ENCODE assay signal across 21 cellular contexts in the genomic region with DNA sequence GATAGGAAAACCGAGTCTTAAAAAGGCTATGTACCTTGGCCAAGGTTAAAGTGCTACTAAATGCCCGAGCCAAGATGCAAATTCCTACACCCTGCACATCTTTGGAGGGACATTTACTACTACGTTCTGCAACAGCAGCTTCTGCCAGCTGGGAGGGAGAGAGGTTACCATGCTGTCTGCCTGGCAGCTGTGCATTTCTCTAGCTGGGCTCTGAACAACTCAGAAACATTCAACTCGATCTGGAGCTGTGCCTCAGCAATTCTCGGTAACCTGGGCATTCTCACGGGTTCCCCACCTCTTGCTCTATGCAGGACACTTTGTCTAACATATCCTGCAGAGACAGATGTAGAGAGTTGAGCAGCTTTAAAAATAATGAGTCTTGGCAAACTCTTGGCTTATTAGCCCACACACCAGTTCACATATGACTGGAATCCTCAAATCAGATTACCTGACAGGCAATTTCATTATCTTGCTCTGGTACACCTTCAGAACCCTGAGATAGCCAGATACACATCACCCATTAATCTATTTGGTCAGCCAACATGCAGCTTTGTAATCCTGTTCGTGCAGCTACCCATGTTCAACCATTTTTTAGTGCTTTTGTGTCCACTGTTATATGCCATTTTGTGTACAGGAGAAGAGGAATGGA.
DNase-seq lines count a peak whose midpoint lies in the region; ATAC-seq, FAIRE-seq and TF ChIP-seq lines count a peak whose summit lies in the region.
"Had no signal": no experiment of that assay in that cellular context is flagged by ENCODE, and none has a peak within 500 bp of the region (broad histone marks: within the 10 kb centered on the region; RNA-seq: fewer than 3 reads in every experiment).

No MANE protein-coding gene starts in this region.

- H3K9me3 ChIP-seq in astrocyte (ENCODE audit: insufficient read depth, low read depth, low read length) (no peaks in the 10 kb centered on the region), keratinocyte (ENCODE audit: control insufficient read depth, low read depth, low read length) (no peaks in the 10 kb centered on the region)
- H3K9me3 ChIP-seq: ovary, uterus had no signal

- H3K79me2 ChIP-seq in astrocyte (ENCODE audit: insufficient read depth, low read length) (no peaks in the 10 kb centered on the region), keratinocyte (ENCODE audit: control insufficient read depth, insufficient read depth, low read length) (peaks cover 18% of the 10 kb centered on the region)

- H3K4me1 Mint-ChIP-seq in astrocyte (ENCODE audit: low read depth, unreplicated experiment), result peaks cover 58% of the 10 kb centered on the region

- H3K36me3 ChIP-seq in astrocyte (ENCODE audit: insufficient read depth, low read length) (no peaks in the 10 kb centered on the region), keratinocyte (ENCODE audit: control insufficient read depth in 2 of 2, extremely low read depth in 1 of 2, insufficient read depth in 2 of 2, low read length in 2 of 2) (no peaks in the 10 kb centered on the region)
- H3K36me3 ChIP-seq: ovary, uterus had no signal

- H3K27ac ChIP-seq in astrocyte (ENCODE audit: low read depth, low read length) (peak overlapping the region; percentile 8), keratinocyte (ENCODE audit: control insufficient read depth, insufficient read depth, low read length) (peak overlapping the region; percentile 34)
- H3K27ac ChIP-seq: ovary, uterus had no signal

- dilution Hi-C loops in keratinocyte (cut with MboI; ENCODE audit: extremely low pct_ligation_motif_present, low sequenced_read_pairs), result no loop called here

- peaks cover 21% of the 10 kb centered on the region for H3K4me1 ChIP-seq in astrocyte (ENCODE audit: insufficient read depth, low read length)
- peaks cover 39% of the 10 kb centered on the region for H3K4me1 ChIP-seq in keratinocyte (ENCODE audit: control insufficient read depth, extremely low read depth, insufficient read depth, low read length)
- H3K4me1 ChIP-seq: uterus had no signal

- H3K4me2 ChIP-seq in astrocyte (ENCODE audit: low read length) (peak overlapping the region; percentile 30), keratinocyte (ENCODE audit: control insufficient read depth, extremely low read depth, insufficient read depth, low read depth, low read length) (peak overlapping the region; percentile 41)

- no peak for ATAC-seq in HG03175 (IDR thresholded peaks at IDR 0.05; ENCODE audit: unreplicated experiment)
- ATAC-seq in GM19035 (IDR thresholded peaks at IDR 0.05; ENCODE audit: unreplicated experiment), result no peak
- ATAC-seq: CD8-positive, alpha-beta T cell; esophagus mucosa had no signal

- no peak for FAIRE-seq in astrocyte (lab: Jason Lieb, UNC)
- peak; percentile 44 for FAIRE-seq in keratinocyte (lab: Jason Lieb, UNC)
- FAIRE-seq: GM19239, small intestine had no signal

- H3K27me3 Mint-ChIP-seq in astrocyte (ENCODE audit: low read depth, unreplicated experiment), result no peaks in the 10 kb centered on the region

- no peak overlapping the region for H3K4me3 Mint-ChIP-seq in astrocyte (ENCODE audit: unreplicated experiment)
- H3K4me3 Mint-ChIP-seq: CD8-positive, alpha-beta T cell had no signal

- H3K4me3 ChIP-seq in astrocyte (ENCODE audit: insufficient read depth, low read depth, low read length), result no peak overlapping the region
- no peak overlapping the region for H3K4me3 ChIP-seq in keratinocyte (ENCODE audit: control insufficient read depth in 2 of 3, extremely low read depth in 1 of 3, insufficient read depth in 2 of 3, low read depth in 1 of 3, low read length in 3 of 3)
- H3K4me3 ChIP-seq: lung, ovary, uterus had no signal

- no peak overlapping the region for H2AFZ ChIP-seq in astrocyte (ENCODE audit: low read depth, low read length)
- H2AFZ ChIP-seq in keratinocyte (ENCODE audit: control insufficient read depth, low read length), result no peak overlapping the region

- H4K20me1 ChIP-seq in astrocyte (ENCODE audit: insufficient read depth, low read length) (no peaks in the 10 kb centered on the region), keratinocyte (ENCODE audit: control insufficient read depth, extremely low read depth, insufficient read depth, low read length) (no peaks in the 10 kb centered on the region)

- peak overlapping the region; percentile 76 for H3K27ac Mint-ChIP-seq in astrocyte (ENCODE audit: unreplicated experiment)
- H3K27ac Mint-ChIP-seq: CD8-positive, alpha-beta T cell had no signal

- no peaks in the 10 kb centered on the region for H3K36me3 Mint-ChIP-seq in astrocyte (ENCODE audit: low read depth, unreplicated experiment)
- H3K36me3 Mint-ChIP-seq: CD8-positive, alpha-beta T cell had no signal

- H3K27me3 ChIP-seq in astrocyte (ENCODE audit: insufficient read depth, low read length) (no peaks in the 10 kb centered on the region), keratinocyte (ENCODE audit: control insufficient read depth, extremely low read depth, insufficient read depth, low read length) (no peaks in the 10 kb centered on the region)
- H3K27me3 ChIP-seq: ovary, uterus had no signal

- H3K9me1 ChIP-seq in keratinocyte (ENCODE audit: control insufficient read depth, extremely low read depth, insufficient read depth, low read length), result no peaks in the 10 kb centered on the region

- H3K9ac ChIP-seq in astrocyte (ENCODE audit: low read length), result no peak overlapping the region
- H3K9ac ChIP-seq in keratinocyte (ENCODE audit: control insufficient read depth, extremely low read depth, insufficient read depth, low read length), result peak overlapping the region; percentile 4

- TF ChIP-seq CTCF in astrocyte (IDR thresholded peaks at IDR 0.05; ENCODE audit: insufficient read depth, low read depth, low read length) (no peak), keratinocyte (optimal IDR thresholded peaks at IDR 0.05 in 1 of 3, IDR thresholded peaks at IDR 0.05 in 1 of 3, conservative IDR thresholded peaks at IDR 0.05 in 1 of 3; ENCODE audit: extremely low read depth in 1 of 3, insufficient read depth in 2 of 3, low read length in 3 of 3) (no peak)

- DNase-seq in DMS 273 treated with DMSO at 0.1 percent for 48 hours (lab: John Stamatoyannopoulos, UW), result peak; percentile 71
- peak; percentile 35 for DNase-seq in NCI-H446 treated with DMSO at 0.1 percent for 48 hours (lab: John Stamatoyannopoulos, UW)
- DNase-seq in astrocyte (ENCODE audit: low read depth), result no peak
- DNase-seq in keratinocyte (ENCODE audit: low read depth, low spot score), result no peak
- no peak for DNase-seq in NCI-H2107 (lab: John Stamatoyannopoulos, UW)
- DNase-seq in A172 (ENCODE audit: low spot score), result no peak
- DNase-seq: activated CD4-positive, alpha-beta T cell treated with anti-CD3 and anti-CD28 coated beads for 4 hours; activated effector memory CD4-positive, alpha-beta T cell treated with anti-CD3 and anti-CD28 coated beads, Interleukin-2, amount 50 U/mL, for 16 hours; caudate nucleus; CD8-positive, alpha-beta T cell; Karpas-422; NCI-H1105 treated with DMSO at 0.1 percent for 48 hours; ovary; small intestine; stimulated activated CD4-positive, alpha-beta T cell treated with anti-CD3 and anti-CD28 coated beads, Interleukin-4, amount 100 ng/mL, for 24 hours; uterus had no signal

- no peaks in the 10 kb centered on the region for H3K9me3 Mint-ChIP-seq in astrocyte (ENCODE audit: unreplicated experiment)
- H3K9me3 Mint-ChIP-seq: CD8-positive, alpha-beta T cell had no signal

Comparison
In these comparisons a context has a peak if more than half of its experiments do, and no peak if none do; other contexts are left out.
1. DNase-seq: peak in DMS 273 treated with DMSO at 0.1 percent for 48 hours (single experiment) and NCI-H446 treated with DMSO at 0.1 percent for 48 hours (single experiment); none in astrocyte (single experiment), keratinocyte (single experiment), NCI-H2107 (single experiment) and A172 (single experiment).